14 cellular contexts compared by ENCODE assay signal in the genomic region with DNA sequence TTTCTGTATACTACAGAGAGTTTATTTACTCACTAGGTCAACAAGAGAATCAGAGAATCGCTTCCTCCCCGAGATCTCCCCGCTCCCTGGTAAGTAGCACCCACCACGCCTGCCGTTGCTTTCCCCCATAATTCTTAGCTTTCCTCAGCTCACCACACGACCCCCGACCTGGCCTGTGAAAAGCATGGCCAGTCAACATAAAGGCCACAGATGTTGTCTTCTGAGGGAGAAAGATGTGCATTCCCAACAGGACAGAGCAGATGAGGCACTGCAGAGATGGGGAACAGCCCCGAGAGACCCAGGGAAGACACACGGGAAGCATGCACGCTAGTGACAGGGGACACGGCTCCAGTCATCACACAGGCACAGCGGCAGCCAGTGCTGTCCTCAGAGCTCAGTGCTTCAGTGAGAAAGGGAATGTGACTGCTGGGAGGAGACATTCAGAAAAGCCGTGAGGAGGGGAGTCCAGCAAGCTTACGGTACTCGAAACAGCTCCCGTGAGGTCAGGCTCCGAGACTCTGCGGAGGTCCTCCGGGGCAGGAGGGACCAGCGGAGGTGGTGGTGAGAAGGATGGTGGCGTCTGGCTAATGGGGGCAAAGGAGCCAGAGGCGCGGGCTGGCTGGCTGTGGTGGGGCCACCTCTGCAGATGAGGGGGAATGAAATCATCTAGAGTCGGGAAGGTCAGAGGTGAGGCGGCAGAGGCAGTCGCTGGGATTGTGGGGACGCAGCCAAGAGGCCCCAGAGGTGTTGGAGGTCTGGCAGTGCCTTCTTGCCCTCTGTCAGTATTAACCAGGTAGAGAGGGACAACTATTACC.
DNase-seq lines count a peak whose midpoint lies in the region; TF ChIP-seq lines count a peak whose summit lies in the region.
"Had no signal": no experiment of that assay in that cellular context is flagged by ENCODE, and none has a peak within 500 bp of the region (broad histone marks: within the 10 kb centered on the region; RNA-seq: fewer than 3 reads in every experiment).

No MANE protein-coding gene starts in this region.

- POLR2A ChIA-PET in activated CD4-positive, alpha-beta T cell treated with anti-CD3 and anti-CD28 coated beads, Interleukin-2, amount 10 ng/mL, durations not matched to agents 7 days and 5 days (lab: Charles Lee), result no interaction called here

- H3K9me3 Mint-ChIP-seq in activated CD4-positive, alpha-beta T cell treated with anti-CD3 and anti-CD28 coated beads, Interleukin-2, amount 10 ng/mL, durations not matched to agents 7 days and 5 days, result no peaks in the 10 kb centered on the region
- H3K9me3 Mint-ChIP-seq: activated naive CD4-positive, alpha-beta T cell treated with anti-CD3 and anti-CD28 coated beads for 36 hours had no signal

- H3K4me1 ChIP-seq in right atrium auricular region, result peaks cover 0 to 65% of the 10 kb centered on the region in 2 donors
- H3K4me1 ChIP-seq: SJSA1 had no signal

- no peaks in the 10 kb centered on the region for H3K4me1 Mint-ChIP-seq in activated CD4-positive, alpha-beta T cell treated with anti-CD3 and anti-CD28 coated beads, Interleukin-2, amount 10 ng/mL, durations not matched to agents 7 days and 5 days

- H3K27ac Mint-ChIP-seq in activated CD4-positive, alpha-beta T cell treated with anti-CD3 and anti-CD28 coated beads, Interleukin-2, amount 10 ng/mL, durations not matched to agents 7 days and 5 days, result no peak overlapping the region
- H3K27ac Mint-ChIP-seq: activated naive CD4-positive, alpha-beta T cell treated with anti-CD3 and anti-CD28 coated beads for 36 hours had no signal

- no peak for DNase-seq in coronary artery (ENCODE audit: low spot score)
- DNase-seq in right atrium auricular region (ENCODE audit: low spot score), result no peak
- DNase-seq in retina, result peak; percentile 67
- no peak for DNase-seq in stimulated activated naive CD4-positive, alpha-beta T cell treated with Interleukin-2 at 50 U/mL for 16 hours (lab: John Stamatoyannopoulos, UW)
- DNase-seq in activated CD4-positive, alpha-beta T cell treated with anti-CD3 and anti-CD28 coated beads, Interleukin-2, amount 10 ng/mL, durations not matched to agents 7 days and 5 days, result no peak
- DNase-seq in NOMO-1 treated with DMSO at 0.1 percent for 48 hours (lab: John Stamatoyannopoulos, UW; ENCODE audit: unreplicated experiment), result no peak
- DNase-seq in HuH-7.5 (ENCODE audit: low spot score), result no peak
- DNase-seq: activated CD4-positive, alpha-beta T cell treated with anti-CD3 and anti-CD28 coated beads for 4 hours; activated naive CD4-positive, alpha-beta T cell treated with anti-CD3 and anti-CD28 coated beads for 36 hours; foreskin keratinocyte; NCI-H510A; small intestine had no signal

- H3K27ac ChIP-seq in coronary artery (peak overlapping the region; percentile 93 to 96), right atrium auricular region (peak overlapping the region; percentile 95 to 99)
- H3K27ac ChIP-seq: foreskin keratinocyte, SJSA1 had no signal

- peaks cover 43% of the 10 kb centered on the region for H3K36me3 ChIP-seq in right atrium auricular region
- H3K36me3 ChIP-seq: SJSA1 had no signal

- no peaks in the 10 kb centered on the region for H3K9me3 ChIP-seq in right atrium auricular region
- H3K9me3 ChIP-seq: SJSA1 had no signal

- H3K4me3 ChIP-seq in coronary artery (peak overlapping the region; percentile 61), right atrium auricular region (peak overlapping the region; percentile 55 to 56)
- H3K4me3 ChIP-seq: lung, SJSA1 had no signal

- CTCF ChIA-PET in activated CD4-positive, alpha-beta T cell treated with anti-CD3 and anti-CD28 coated beads, Interleukin-2, amount 10 ng/mL, durations not matched to agents 7 days and 5 days (lab: Charles Lee), result interaction anchor here (0.9 kb wide), 1 partner anchor 18 kb away, joined by 3 read pairs; no protein-coding TSS in a partner anchor

- no peaks in the 10 kb centered on the region for H3K36me3 Mint-ChIP-seq in activated CD4-positive, alpha-beta T cell treated with anti-CD3 and anti-CD28 coated beads, Interleukin-2, amount 10 ng/mL, durations not matched to agents 7 days and 5 days (ENCODE audit: low read depth)

- TF ChIP-seq CTCF in coronary artery (IDR thresholded peaks at IDR 0.05), result no peak
- TF ChIP-seq CTCF in right atrium auricular region (IDR thresholded peaks at IDR 0.05), result no peak

- H3K27me3 Mint-ChIP-seq in activated CD4-positive, alpha-beta T cell treated with anti-CD3 and anti-CD28 coated beads, Interleukin-2, amount 10 ng/mL, durations not matched to agents 7 days and 5 days, result no peaks in the 10 kb centered on the region

- no peak overlapping the region for H3K4me3 Mint-ChIP-seq in activated CD4-positive, alpha-beta T cell treated with anti-CD3 and anti-CD28 coated beads, Interleukin-2, amount 10 ng/mL, durations not matched to agents 7 days and 5 days
- H3K4me3 Mint-ChIP-seq: activated naive CD4-positive, alpha-beta T cell treated with anti-CD3 and anti-CD28 coated beads for 36 hours had no signal

- H3K27me3 ChIP-seq in right atrium auricular region, result no peaks in the 10 kb centered on the region
- H3K27me3 ChIP-seq: foreskin keratinocyte had no signal
